7 cellular contexts compared by ENCODE assay signal in genomic region chr2:13141315-13141714, GRCh38.
"Had no signal": no experiment of that assay in that cellular context is flagged by ENCODE, and none has a peak within 500 bp of the region (broad histone marks: within the 10 kb centered on the region; RNA-seq: fewer than 3 reads in every experiment).

No MANE protein-coding gene starts in this region.

- FAIRE-seq: HepG2, HTR-8/SVneo, K562 had no signal

- DNase-seq: IMR-90, KBM-7, KG1 had no signal

- ATAC-seq: HepG2, K562 had no signal

- H3K4me3 ChIP-seq: K562 had no signal

- H3K27ac ChIP-seq: HL-60 had no signal
